Comparison of ENCODE assay signal across 2 cellular contexts in genomic region chr15:101568821-101569555, GRCh38.
TF ChIP-seq lines count a peak whose summit lies in the region.

No MANE protein-coding gene starts in this region.

TF ChIP-seq in SK-N-SH, 30 proteins besides CTCF, POLR2A, EP300 and RAD21 (continued from another document):
- TF ChIP-seq REST (IDR thresholded peaks at IDR 0.05; ENCODE audit: low read depth, low read length) = no peak
- TF ChIP-seq MEF2A (IDR thresholded peaks at IDR 0.05; ENCODE audit: borderline replicate concordance, low read depth) = no peak
- no peak for TF ChIP-seq PBX3 (IDR thresholded peaks at IDR 0.05)
- TF ChIP-seq RCOR1 (IDR thresholded peaks at IDR 0.05; ENCODE audit: low read length) = no peak
- TF ChIP-seq USF2 (IDR thresholded peaks at IDR 0.05; ENCODE audit: borderline replicate concordance, low read depth, low read length) = no peak
- TF ChIP-seq NRF1 (IDR thresholded peaks at IDR 0.05; ENCODE audit: low read depth, low read length) = no peak
- no peak for TF ChIP-seq YY1 (IDR thresholded peaks at IDR 0.05; ENCODE audit: low read depth)
- no peak for TF ChIP-seq FOXJ3 (CRISPR knock-in tag; IDR thresholded peaks at IDR 0.05)
- no peak for TF ChIP-seq TEAD4 (IDR thresholded peaks at IDR 0.05; ENCODE audit: borderline replicate concordance, insufficient read depth)
- no peak for TF ChIP-seq GATA2 (CRISPR knock-in tag; IDR thresholded peaks at IDR 0.05)
- no peak for TF ChIP-seq GABPA (IDR thresholded peaks at IDR 0.05; ENCODE audit: low read depth)
TF ChIP-seq in SK-N-SH: peak in this region for 0.

TF ChIP-seq in SK-N-SH treated with all-trans-retinoic acid at 6 μM for 48 hours, 23 proteins besides CTCF, POLR2A, EP300 and RAD21 (continued from another document):
- TF ChIP-seq POU6F1 (CRISPR knock-in tag; IDR thresholded peaks at IDR 0.05; ENCODE audit: borderline replicate concordance, low read depth) = no peak
